25 cellular contexts compared by ENCODE assay signal in genomic region chr14:21395450-21395849, GRCh38.
"Had no signal": no experiment of that assay in that cellular context is flagged by ENCODE, and none has a peak within 500 bp of the region (broad histone marks: within the 10 kb centered on the region; RNA-seq: fewer than 3 reads in every experiment).

No MANE protein-coding gene starts in this region.

- ATAC-seq: activated CD4-positive, CD25-positive, alpha-beta regulatory T cell treated with anti-CD3 and anti-CD28 coated beads, Interleukin-2, amount 50 U/mL, for 24 hours; activated T-cell treated with anti-CD3 and anti-CD28 coated beads, Interleukin-2, amount 50 U/mL, for 72 hours; body of pancreas; left lung; naive thymus-derived CD8-positive, alpha-beta T cell; stimulated activated naive CD8-positive, alpha-beta T cell treated with anti-CD3 and anti-CD28 coated beads, Interleukin-15, Interleukin-2, amounts not matched to agents 100 U/mL and 50 U/mL, for 24 hours had no signal

- H3K27me3 ChIP-seq: body of pancreas, left lung, spleen, thyroid gland had no signal

- H3K9me3 Mint-ChIP-seq: activated CD4-positive, alpha-beta memory T cell treated with anti-CD3 and anti-CD28 coated beads, Interleukin-2, amount 10 ng/mL, durations not matched to agents 7 days and 5 days; activated CD4-positive, alpha-beta T cell treated with anti-CD3 and anti-CD28 coated beads, Interleukin-2, amount 10 ng/mL, durations not matched to agents 24 days and 14 days; activated naive CD4-positive, alpha-beta T cell treated with anti-CD3 and anti-CD28 coated beads, Interleukin-2, amount 50 U/mL, for 24 hours; activated T-cell treated with anti-CD3 and anti-CD28 coated beads, Interleukin-2, amount 50 U/mL, for 72 hours; dendritic cell treated with granulocyte-macrophage colony-stimulating factor and Interleukin-4, amounts not matched to agents 40 ng/mL and 50 ng/mL, for 4 days; immature natural killer cell; mesothelial cell of epicardium; naive thymus-derived CD8-positive, alpha-beta T cell had no signal

- H3K4me3 Mint-ChIP-seq: activated CD4-positive, alpha-beta memory T cell treated with anti-CD3 and anti-CD28 coated beads, Interleukin-2, amount 10 ng/mL, durations not matched to agents 7 days and 5 days; activated CD4-positive, alpha-beta T cell treated with anti-CD3 and anti-CD28 coated beads, Interleukin-2, amount 10 ng/mL, durations not matched to agents 24 days and 14 days; activated naive CD4-positive, alpha-beta T cell treated with anti-CD3 and anti-CD28 coated beads, Interleukin-2, amount 50 U/mL, for 24 hours; activated T-cell treated with anti-CD3 and anti-CD28 coated beads, Interleukin-2, amount 50 U/mL, for 72 hours; dendritic cell treated with granulocyte-macrophage colony-stimulating factor and Interleukin-4, amounts not matched to agents 40 ng/mL and 50 ng/mL, for 4 days; immature natural killer cell; mesothelial cell of epicardium; naive thymus-derived CD8-positive, alpha-beta T cell had no signal

- H3K27ac ChIP-seq: body of pancreas, left lung, spleen, thyroid gland had no signal

- H3K4me1 ChIP-seq: body of pancreas, left lung, spleen, thyroid gland had no signal

- H3K9me3 ChIP-seq: body of pancreas, left lung, spleen, thyroid gland had no signal

- DNase-seq: activated CD4-positive, alpha-beta memory T cell treated with anti-CD3 and anti-CD28 coated beads, Interleukin-2, amount 10 ng/mL, durations not matched to agents 7 days and 5 days; activated CD4-positive, alpha-beta T cell treated with anti-CD3 and anti-CD28 coated beads, Interleukin-2, amount 10 ng/mL, durations not matched to agents 24 days and 14 days; activated gamma-delta T cell; activated T-cell treated with anti-CD3 and anti-CD28 coated beads, Interleukin-2, amount 50 U/mL, for 72 hours; anterior cingulate cortex; body of pancreas; effector CD4-positive, alpha-beta T cell; erythroblast; foreskin fibroblast; immature natural killer cell; left lung; mammary epithelial cell; naive thymus-derived CD8-positive, alpha-beta T cell; retina; spleen; stimulated activated CD4-positive, alpha-beta T cell treated with anti-CD3 and anti-CD28 coated beads, Interleukin-4, amount 100 ng/mL, for 4 hours; stimulated activated naive CD8-positive, alpha-beta T cell treated with anti-CD3 and anti-CD28 coated beads, Interleukin-15, Interleukin-2, amounts not matched to agents 100 U/mL and 50 U/mL, for 24 hours; substantia nigra; thyroid gland had no signal

- H3K4me1 Mint-ChIP-seq: activated CD4-positive, alpha-beta memory T cell treated with anti-CD3 and anti-CD28 coated beads, Interleukin-2, amount 10 ng/mL, durations not matched to agents 7 days and 5 days; activated CD4-positive, alpha-beta T cell treated with anti-CD3 and anti-CD28 coated beads, Interleukin-2, amount 10 ng/mL, durations not matched to agents 24 days and 14 days; activated naive CD4-positive, alpha-beta T cell treated with anti-CD3 and anti-CD28 coated beads, Interleukin-2, amount 50 U/mL, for 24 hours; immature natural killer cell; mesothelial cell of epicardium had no signal

- H3K27ac Mint-ChIP-seq: activated T-cell treated with anti-CD3 and anti-CD28 coated beads, Interleukin-2, amount 50 U/mL, for 72 hours; dendritic cell treated with granulocyte-macrophage colony-stimulating factor and Interleukin-4, amounts not matched to agents 40 ng/mL and 50 ng/mL, for 4 days; immature natural killer cell had no signal

- H3K4me3 ChIP-seq: body of pancreas, left lung, spleen, thyroid gland had no signal

- FAIRE-seq: endometrium had no signal

- H3K27me3 Mint-ChIP-seq: activated CD4-positive, alpha-beta memory T cell treated with anti-CD3 and anti-CD28 coated beads, Interleukin-2, amount 10 ng/mL, durations not matched to agents 7 days and 5 days; activated CD4-positive, alpha-beta T cell treated with anti-CD3 and anti-CD28 coated beads, Interleukin-2, amount 10 ng/mL, durations not matched to agents 24 days and 14 days; activated naive CD4-positive, alpha-beta T cell treated with anti-CD3 and anti-CD28 coated beads, Interleukin-2, amount 50 U/mL, for 24 hours; dendritic cell treated with granulocyte-macrophage colony-stimulating factor and Interleukin-4, amounts not matched to agents 40 ng/mL and 50 ng/mL, for 4 days; naive thymus-derived CD8-positive, alpha-beta T cell; progenitor cell of endocrine pancreas had no signal
